ENCODE assay signal across 8 cellular contexts in genomic region chr1:15948600-15949452, GRCh38. TPM values are rescaled to one million over a fixed set of nuclear protein-coding genes. Genes with fewer than 3 reads are reported as not detected.
DNase-seq lines count a peak whose midpoint lies in the region; ATAC-seq lines count a peak whose summit lies in the region.

No MANE protein-coding gene starts in this region.

- peaks cover 4% of the 10 kb centered on the region for H3K79me1 ChIP-seq in trophoblast cell (ENCODE audit: low read length)

- peaks cover 19 to 29% of the 10 kb centered on the region in 2 experiments for H3K4me1 ChIP-seq in trophoblast cell (ENCODE audit: control insufficient read depth in 1 of 2, insufficient read depth in 2 of 2, low read length in 2 of 2)

- peaks cover 57% of the 10 kb centered on the region for H3K4me1 Mint-ChIP-seq in activated CD4-positive, alpha-beta T cell treated with anti-CD3 and anti-CD28 coated beads, Interleukin-2, amount 10 ng/mL, durations not matched to agents 7 days and 5 days

- no peak overlapping the region for H3K18ac ChIP-seq in trophoblast cell (ENCODE audit: low read length)

- no peaks in the 10 kb centered on the region for H3K27me3 ChIP-seq in trophoblast cell (ENCODE audit: insufficient read depth, low read length)

- peaks cover 2% of the 10 kb centered on the region for H3K79me2 ChIP-seq in trophoblast cell (ENCODE audit: control insufficient read depth, insufficient read depth, low read length, poor library complexity)

- H2AK5ac ChIP-seq in trophoblast cell (ENCODE audit: low read length) = no peak overlapping the region

- H4K8ac ChIP-seq in trophoblast cell (ENCODE audit: low read depth, low read length) = no peak overlapping the region

- H3K36me3 Mint-ChIP-seq in activated CD4-positive, alpha-beta T cell treated with anti-CD3 and anti-CD28 coated beads, Interleukin-2, amount 10 ng/mL, durations not matched to agents 7 days and 5 days (ENCODE audit: low read depth) = peaks cover 27% of the 10 kb centered on the region

- H4K91ac ChIP-seq in trophoblast cell (ENCODE audit: low read depth, low read length) = no peak overlapping the region

- H3K23ac ChIP-seq in trophoblast cell (ENCODE audit: low read length) = no peak overlapping the region

- no peak overlapping the region for H2AFZ ChIP-seq in trophoblast cell (ENCODE audit: insufficient read depth, low read length, poor library complexity)

- peaks cover 46 to 49% of the 10 kb centered on the region in 2 experiments for H3K36me3 ChIP-seq in trophoblast cell (ENCODE audit: control insufficient read depth in 1 of 2, insufficient read depth in 2 of 2, low read length in 2 of 2)

- H3K14ac ChIP-seq in trophoblast cell (ENCODE audit: low read length) = no peak overlapping the region

- no peak overlapping the region for H2BK12ac ChIP-seq in trophoblast cell (ENCODE audit: low read length)

- H3K27me3 Mint-ChIP-seq in activated CD4-positive, alpha-beta T cell treated with anti-CD3 and anti-CD28 coated beads, Interleukin-2, amount 10 ng/mL, durations not matched to agents 7 days and 5 days = no peaks in the 10 kb centered on the region

- ATAC-seq in HG03571 (IDR thresholded peaks at IDR 0.05; ENCODE audit: unreplicated experiment) = no peak

- no peak overlapping the region for H3K4me3 Mint-ChIP-seq in activated CD4-positive, alpha-beta T cell treated with anti-CD3 and anti-CD28 coated beads, Interleukin-2, amount 10 ng/mL, durations not matched to agents 7 days and 5 days

- H3K27ac Mint-ChIP-seq in activated CD4-positive, alpha-beta T cell treated with anti-CD3 and anti-CD28 coated beads, Interleukin-2, amount 10 ng/mL, durations not matched to agents 7 days and 5 days = peak overlapping the region; percentile 81

- DNase-seq in CD1c-positive myeloid dendritic cell (ENCODE audit: extremely low spot score) (peak; percentile 72), HCEC 1CT (peak; percentile 92), fibroblast of peridontal ligament (ENCODE audit: extremely low read depth) (peak; percentile 98), trophoblast cell (peak; percentile 55 to 59), ecto neural progenitor cell (ENCODE audit: low spot score) (no peak), NCI-H2171 (lab: John Stamatoyannopoulos, UW) (no peak)
- no peak for DNase-seq in activated CD4-positive, alpha-beta T cell treated with anti-CD3 and anti-CD28 coated beads, Interleukin-2, amount 10 ng/mL, durations not matched to agents 7 days and 5 days

- no peak overlapping the region for H3K4me3 ChIP-seq in trophoblast cell (ENCODE audit: low read depth, low read length)

- CTCF ChIA-PET in activated CD4-positive, alpha-beta T cell treated with anti-CD3 and anti-CD28 coated beads, Interleukin-2, amount 10 ng/mL, durations not matched to agents 7 days and 5 days (lab: Charles Lee) = interaction anchor here (1.5 kb wide), 1 partner anchor 60 kb away, joined by 4 read pairs; no protein-coding TSS in a partner anchor

- WGBS in trophoblast cell (ENCODE audit: extremely low coverage, insufficient coverage, insufficient read length) = no CpG with 5 or more reads among the region's 15 CpGs

- no peak overlapping the region for H3K4me2 ChIP-seq in trophoblast cell (ENCODE audit: low read length)

- H3K27ac ChIP-seq in trophoblast cell (ENCODE audit: low read depth, low read length) = no peak overlapping the region

- no peaks in the 10 kb centered on the region for H3K9me3 ChIP-seq in trophoblast cell (ENCODE audit: insufficient read depth, low read depth, low read length)

- POLR2A ChIA-PET in activated CD4-positive, alpha-beta T cell treated with anti-CD3 and anti-CD28 coated beads, Interleukin-2, amount 10 ng/mL, durations not matched to agents 7 days and 5 days (lab: Charles Lee) = no interaction called here

- H3K4ac ChIP-seq in trophoblast cell (ENCODE audit: low read depth, low read length) = no peak overlapping the region

- no peak overlapping the region for H2BK120ac ChIP-seq in trophoblast cell (ENCODE audit: insufficient read depth, low read length, poor library complexity)

- H2BK5ac ChIP-seq in trophoblast cell (ENCODE audit: low read depth, low read length, poor library complexity) = no peak overlapping the region

- H3K9me3 Mint-ChIP-seq in activated CD4-positive, alpha-beta T cell treated with anti-CD3 and anti-CD28 coated beads, Interleukin-2, amount 10 ng/mL, durations not matched to agents 7 days and 5 days = no peaks in the 10 kb centered on the region

- H3K9ac ChIP-seq in trophoblast cell (ENCODE audit: low read length) = no peak overlapping the region

- no peak overlapping the region for H4K12ac ChIP-seq in trophoblast cell (ENCODE audit: low read depth, low read length)

RNA-seq across cellular contexts. Expression of gene ZBTB17, which starts 27.1 kb away (rescaled TPM):
- 10 to 100 TPM; 34.8 to 38.8 TPM for total RNA-seq in activated CD4-positive, alpha-beta T cell treated with anti-CD3 and anti-CD28 coated beads, Interleukin-2, amount 10 ng/mL, durations not matched to agents 7 days and 5 days
- 28.3 and 29.2 TPM in 2 replicates for polyA plus RNA-seq in trophoblast cell (2013)

RNA-seq across cellular contexts. Expression of gene SRARP, which starts 55.2 kb away (rescaled TPM):
- total RNA-seq in activated CD4-positive, alpha-beta T cell treated with anti-CD3 and anti-CD28 coated beads, Interleukin-2, amount 10 ng/mL, durations not matched to agents 7 days and 5 days = not detected
- not detected in 2 replicates for polyA plus RNA-seq in trophoblast cell (2013)

Comparison
In these comparisons a context has a peak if more than half of its experiments do, and no peak if none do; other contexts are left out.
1. DNase-seq: peak in CD1c-positive myeloid dendritic cell (single experiment), HCEC 1CT (single experiment), fibroblast of peridontal ligament (single experiment) and trophoblast cell (2 of 2); none in activated CD4-positive, alpha-beta T cell treated with anti-CD3 and anti-CD28 coated beads, Interleukin-2, amount 10 ng/mL, durations not matched to agents 7 days and 5 days (single experiment), ecto neural progenitor cell (single experiment) and NCI-H2171 (single experiment).